Comparison of ENCODE assay signal across 8 cellular contexts in genomic region chr7:129225206-129225930, GRCh38. TPM values are rescaled to one million over a fixed set of nuclear protein-coding genes. Genes with fewer than 3 reads are reported as not detected.
DNase-seq lines count a peak whose midpoint lies in the region; ATAC-seq and TF ChIP-seq lines count a peak whose summit lies in the region.

No MANE protein-coding gene starts in this region.

- H3K36me3 ChIP-seq in HUES6 (ENCODE audit: control insufficient read depth, insufficient read depth, low read length) (no peaks in the 10 kb centered on the region), uterus (no peaks in the 10 kb centered on the region)

- ATAC-seq in GM21515 (IDR thresholded peaks at IDR 0.05; ENCODE audit: unreplicated experiment) = peak; percentile 37
- peak; percentile 48 to 59 for ATAC-seq in left cardiac atrium

- TF ChIP-seq POLR2A in uterus (IDR thresholded peaks at IDR 0.05) = no peak

- no peaks in the 10 kb centered on the region for H3K36me3 Mint-ChIP-seq in activated naive CD8-positive, alpha-beta T cell treated with anti-CD3 and anti-CD28 coated beads for 36 hours
- H3K36me3 Mint-ChIP-seq in progenitor cell of endocrine pancreas (ENCODE audit: insufficient read depth) = no peaks in the 10 kb centered on the region

- H3K9me3 ChIP-seq in HUES6 (ENCODE audit: control insufficient read depth, insufficient read depth, low read depth, low read length) (no peaks in the 10 kb centered on the region), uterus (no peaks in the 10 kb centered on the region)

- TF ChIP-seq CTCF in progenitor cell of endocrine pancreas (IDR thresholded peaks at IDR 0.05; ENCODE audit: unreplicated experiment) = no peak
- no peak for TF ChIP-seq CTCF in uterus (IDR thresholded peaks at IDR 0.05)

- H3K9me3 Mint-ChIP-seq in activated naive CD8-positive, alpha-beta T cell treated with anti-CD3 and anti-CD28 coated beads for 36 hours = no peaks in the 10 kb centered on the region
- no peaks in the 10 kb centered on the region for H3K9me3 Mint-ChIP-seq in progenitor cell of endocrine pancreas (ENCODE audit: low read depth)

- peaks cover 30% of the 10 kb centered on the region for H3K4me1 Mint-ChIP-seq in activated naive CD8-positive, alpha-beta T cell treated with anti-CD3 and anti-CD28 coated beads for 36 hours
- H3K4me1 Mint-ChIP-seq in progenitor cell of endocrine pancreas (ENCODE audit: low read depth) = peaks cover 32% of the 10 kb centered on the region

- H3K27me3 ChIP-seq in HUES6 (ENCODE audit: control insufficient read depth, insufficient read depth, low read length) (no peaks in the 10 kb centered on the region), uterus (no peaks in the 10 kb centered on the region)

- no peak overlapping the region for H3K27ac ChIP-seq in HUES6 (ENCODE audit: low read depth, low read length)
- peak overlapping the region; percentile 95 to 99 for H3K27ac ChIP-seq in uterus

- peaks cover 12% of the 10 kb centered on the region; the same call in 1 of the 2 replicates for H3K4me1 ChIP-seq in HUES6 (ENCODE audit: control insufficient read depth, insufficient read depth, low read length)
- peaks cover 0 to 9% of the 10 kb centered on the region in 2 donors for H3K4me1 ChIP-seq in uterus

- peak overlapping the region; percentile 92 for H3K4me3 ChIP-seq in HUES6 (ENCODE audit: low read depth, low read length)
- peak overlapping the region; percentile 64 to 65 for H3K4me3 ChIP-seq in uterus

- peak overlapping the region; percentile 71 for H3K9ac ChIP-seq in HUES6 (ENCODE audit: low read length)

- peak overlapping the region; percentile 91 for H3K4me3 Mint-ChIP-seq in activated naive CD8-positive, alpha-beta T cell treated with anti-CD3 and anti-CD28 coated beads for 36 hours
- H3K4me3 Mint-ChIP-seq in progenitor cell of endocrine pancreas (ENCODE audit: low read depth) = peak overlapping the region; percentile 91

- intact Hi-C loops in left cardiac atrium (cut with DNase I) = no loop called here
- intact Hi-C loops in uterus (cut with DNase I; ENCODE audit: low total_unique reads) = no loop called here

- H3K27me3 Mint-ChIP-seq in activated naive CD8-positive, alpha-beta T cell treated with anti-CD3 and anti-CD28 coated beads for 36 hours = no peaks in the 10 kb centered on the region
- H3K27me3 Mint-ChIP-seq in progenitor cell of endocrine pancreas = peaks cover 12% of the 10 kb centered on the region

- DNase-seq in DMS 273 treated with DMSO at 0.1 percent for 48 hours (lab: John Stamatoyannopoulos, UW) = peak; percentile 12
- peak; percentile 49 for DNase-seq in SK-N-DZ (ENCODE audit: low spot score)
- DNase-seq in activated naive CD8-positive, alpha-beta T cell treated with anti-CD3 and anti-CD28 coated beads for 36 hours = peak; percentile 65
- peak; percentile 61 for DNase-seq in left cardiac atrium
- DNase-seq in progenitor cell of endocrine pancreas (ENCODE audit: low spot score, unreplicated experiment) = peak; percentile 44
- DNase-seq in uterus = peak; percentile 38 to 51

- peak overlapping the region; percentile 86 for H3K27ac Mint-ChIP-seq in activated naive CD8-positive, alpha-beta T cell treated with anti-CD3 and anti-CD28 coated beads for 36 hours
- H3K27ac Mint-ChIP-seq in progenitor cell of endocrine pancreas = peak overlapping the region; percentile 92

RNA-seq across cellular contexts. Expression of gene AHCYL2, which starts 0.5 kb away (rescaled TPM):
- 11.1 TPM in 2 replicates for polyA plus RNA-seq in SK-N-DZ (2014; cell fraction: cytosol; rRNA removed)
- polyA plus RNA-seq in SK-N-DZ (2014; cell fraction: nucleus; rRNA removed) = 16.0 and 25.0 TPM in 2 replicates
- total RNA-seq in activated naive CD8-positive, alpha-beta T cell treated with anti-CD3 and anti-CD28 coated beads for 36 hours = 1 to 10 TPM; 6.5 to 6.8 TPM
- total RNA-seq in left cardiac atrium = 1 to 10 TPM; 5.7 to 6.4 TPM
- total RNA-seq in progenitor cell of endocrine pancreas = 22.0 and 26.0 TPM in 2 replicates
- 10 to 100 TPM in 3 of 4 donors, 1 to 10 TPM in 1; 5.6 to 29.2 (median 23.7) TPM for total RNA-seq in uterus

RNA-seq across cellular contexts. Expression of gene SMO, which starts 36.9 kb away (rescaled TPM):
- polyA plus RNA-seq in SK-N-DZ (2014; cell fraction: cytosol; rRNA removed) = 26.7 and 28.1 TPM in 2 replicates
- 57.3 and 65.9 TPM in 2 replicates for polyA plus RNA-seq in SK-N-DZ (2014; cell fraction: nucleus; rRNA removed)
- 1 to 10 TPM; 1.7 to 1.9 TPM for total RNA-seq in activated naive CD8-positive, alpha-beta T cell treated with anti-CD3 and anti-CD28 coated beads for 36 hours
- 1 to 10 TPM; 5.4 to 7.6 TPM for total RNA-seq in left cardiac atrium
- total RNA-seq in progenitor cell of endocrine pancreas = 103 and 104 TPM in 2 replicates
- 10 to 100 TPM in 3 of 4 donors, 1 to 10 TPM in 1; 7.4 to 94.6 (median 27.7) TPM for total RNA-seq in uterus

Comparison
In these comparisons a context has a peak if more than half of its experiments do, and no peak if none do; other contexts are left out.
1. DNase-seq: peak in every context shown above with its lines; median percentile 65 in activated naive CD8-positive, alpha-beta T cell treated with anti-CD3 and anti-CD28 coated beads for 36 hours; 61 in left cardiac atrium; 49 in SK-N-DZ; 44 in uterus; 44 in progenitor cell of endocrine pancreas; 12 in DMS 273 treated with DMSO at 0.1 percent for 48 hours.